Comparison of ENCODE assay signal across 9 cellular contexts in genomic region chr19:52200044-52200443, GRCh38. TPM values are rescaled to one million over a fixed set of nuclear protein-coding genes. Genes with fewer than 3 reads are reported as not detected.
A peak's percentile ranks its signal among the peaks of the same experiment; 100 is the strongest.
DNase-seq lines count a peak whose midpoint lies in the region; ATAC-seq, FAIRE-seq and TF ChIP-seq lines count a peak whose summit lies in the region.
"Had no signal": no experiment of that assay in that cellular context is flagged by ENCODE, and none has a peak within 500 bp of the region (broad histone marks: within the 10 kb centered on the region; RNA-seq: fewer than 3 reads in every experiment).

No MANE protein-coding gene starts in this region.

- H3K4me1 ChIP-seq in foreskin keratinocyte: peaks cover 20% of the 10 kb centered on the region

- H3K27ac ChIP-seq in foreskin keratinocyte: peak overlapping the region; percentile 57

- no peak for FAIRE-seq in GM12892 (lab: Jason Lieb, UNC)

- no peaks in the 10 kb centered on the region for H3K27me3 ChIP-seq in foreskin keratinocyte

- peaks cover 64% of the 10 kb centered on the region for H3K4me1 Mint-ChIP-seq in activated naive CD8-positive, alpha-beta T cell (ENCODE audit: low read depth)

- no peak for TF ChIP-seq CTCF in foreskin keratinocyte (conservative IDR thresholded peaks at IDR 0.05)

- peak overlapping the region; percentile 38 for H3K27ac Mint-ChIP-seq in activated naive CD8-positive, alpha-beta T cell

- H3K4me3 Mint-ChIP-seq in activated naive CD8-positive, alpha-beta T cell: no peak overlapping the region

- H3K36me3 Mint-ChIP-seq in activated naive CD8-positive, alpha-beta T cell: peaks cover 3% of the 10 kb centered on the region

- ATAC-seq in foreskin keratinocyte: peak; percentile 64
- ATAC-seq in HG03342 (IDR thresholded peaks at IDR 0.05; ENCODE audit: unreplicated experiment): no peak
- ATAC-seq in HG02623 (IDR thresholded peaks at IDR 0.05; ENCODE audit: unreplicated experiment): no peak
- ATAC-seq: naive thymus-derived CD4-positive, alpha-beta T cell had no signal

- H3K9me3 Mint-ChIP-seq in activated naive CD8-positive, alpha-beta T cell (ENCODE audit: low read depth): no peaks in the 10 kb centered on the region
- H3K9me3 Mint-ChIP-seq: naive thymus-derived CD4-positive, alpha-beta T cell had no signal

- H3K27me3 Mint-ChIP-seq in activated naive CD8-positive, alpha-beta T cell: no peaks in the 10 kb centered on the region
- H3K27me3 Mint-ChIP-seq: naive thymus-derived CD4-positive, alpha-beta T cell had no signal

- TF ChIP-seq POLR2A in GM12892 (IDR thresholded peaks at IDR 0.05; ENCODE audit: low read depth, low read length): no peak

- DNase-seq in Ammon's horn (ENCODE audit: low spot score) (peak; percentile 49), foreskin keratinocyte (peak; percentile 55 to 75), putamen (ENCODE audit: low spot score) (peak; percentile 60), NCI-H510A (lab: John Stamatoyannopoulos, UW) (no peak), GM12892 (ENCODE audit: insufficient read length) (no peak)
- DNase-seq: naive thymus-derived CD4-positive, alpha-beta T cell had no signal

RNA-seq across cellular contexts. Expression of gene PPP2R1A, which starts 10.2 kb away (rescaled TPM):
- total RNA-seq in foreskin keratinocyte: 230 and 241 TPM in 2 replicates
- polyA plus RNA-seq in foreskin keratinocyte: 208 and 210 TPM in 2 replicates
- polyA plus RNA-seq in GM12892 (2012; ENCODE audit: missing spikeins): 122 TPM

RNA-seq across cellular contexts. Expression of gene ZNF836, which starts 28.6 kb away (rescaled TPM):
- total RNA-seq in foreskin keratinocyte: 6.7 and 9.0 TPM in 2 replicates
- polyA plus RNA-seq in foreskin keratinocyte: 2.5 and 3.3 TPM in 2 replicates
- 6.3 TPM for polyA plus RNA-seq in GM12892 (2012; ENCODE audit: missing spikeins)

Comparison
In these comparisons a context has a peak if more than half of its experiments do, and no peak if none do; other contexts are left out.
1. DNase-seq: peak in Ammon's horn (single experiment), foreskin keratinocyte (2 of 2) and putamen (single experiment); none in NCI-H510A (single experiment) and GM12892 (single experiment).